Comparison of ENCODE assay signal across 23 cellular contexts in genomic region chr14:99509871-99510555, GRCh38. TPM values are rescaled to one million over a fixed set of nuclear protein-coding genes. Genes with fewer than 3 reads are reported as not detected.
DNase-seq lines count a peak whose midpoint lies in the region; ATAC-seq, FAIRE-seq and TF ChIP-seq lines count a peak whose summit lies in the region.
"Had no signal": no experiment of that assay in that cellular context is flagged by ENCODE, and none has a peak within 500 bp of the region (broad histone marks: within the 10 kb centered on the region; RNA-seq: fewer than 3 reads in every experiment).

No MANE protein-coding gene starts in this region.

- no peaks in the 10 kb centered on the region for H3K27me3 ChIP-seq in HepG2 (ENCODE audit: control insufficient read depth in 1 of 2, insufficient read depth in 2 of 2, low read length in 2 of 2)
- H3K27me3 ChIP-seq in right lobe of liver = no peaks in the 10 kb centered on the region
- H3K27me3 ChIP-seq in neuronal stem cell (ENCODE audit: control insufficient read depth in 3 of 3, insufficient read depth in 3 of 3, low read depth in 1 of 3, low read length in 3 of 3) = no peaks in the 10 kb centered on the region
- H3K27me3 ChIP-seq in body of pancreas = no peaks in the 10 kb centered on the region
- H3K27me3 ChIP-seq: foreskin keratinocyte, neutrophil, uterus had no signal

- H3K9ac ChIP-seq in HepG2 (ENCODE audit: insufficient read depth, low read depth, low read length) = no peak overlapping the region
- peak overlapping the region; percentile 40 for H3K9ac ChIP-seq in neuronal stem cell (ENCODE audit: low read depth, low read length, poor library complexity)

- 93% methylated on average over 13 of the region's 27 CpGs for whole genome bisulfite sequencing in HepG2 (ENCODE audit: low lambda C conversion rate)
- WGBS in right lobe of liver (ENCODE audit: insufficient coverage, low coverage, low lambda C conversion rate, missing lambda C conversion rate) = 100% methylated on average over 4 of the region's 27 CpGs
- no CpG with 5 or more reads among the region's 27 CpGs for WGBS in neuronal stem cell (ENCODE audit: extremely low coverage in 2 of 2, insufficient read length in 2 of 2, insufficient replicate concordance in 1 of 2), 2 donors
- 93 to 95% methylated on average over 18 to 19 of the region's 27 CpGs for WGBS in body of pancreas, 2 donors

- CTCF ChIA-PET in HepG2 (lab: Yijun Ruan, JAX; ENCODE audit: low intra/inter-chr PET ratio, low total read pairs) = no interaction called here

- H3K27ac ChIP-seq in HepG2 (ENCODE audit: extremely low read length, insufficient read depth, low read length) (no peak overlapping the region), right lobe of liver (no peak overlapping the region), neuronal stem cell (replicated peaks; ENCODE audit: low read length) (no peak overlapping the region), body of pancreas (no peak overlapping the region)
- H3K27ac ChIP-seq: foreskin keratinocyte, neutrophil had no signal

- in situ Hi-C loops in HepG2 (cut with HindIII; ENCODE audit: extremely low pct_ligation_motif_present, low pct_unique_long_range_greater_than_20kb) = no loop called here

- no peaks in the 10 kb centered on the region for H3K27me3 Mint-ChIP-seq in T-helper 17 cell
- H3K27me3 Mint-ChIP-seq: CD4-positive, alpha-beta memory T cell had no signal

- peaks cover 3% of the 10 kb centered on the region for H3K4me1 Mint-ChIP-seq in T-helper 17 cell
- H3K4me1 Mint-ChIP-seq: CD4-positive, alpha-beta memory T cell had no signal

- no peak overlapping the region for H3K18ac ChIP-seq in neuronal stem cell (ENCODE audit: low read length)

- H3K4ac ChIP-seq in neuronal stem cell (ENCODE audit: low read length) = no peak overlapping the region

- H4K91ac ChIP-seq in neuronal stem cell (ENCODE audit: low read depth, low read length, poor library complexity) = no peak overlapping the region

- H3K23ac ChIP-seq in neuronal stem cell (ENCODE audit: low read depth, low read length, poor library complexity) = no peak overlapping the region

- H3K14ac ChIP-seq in neuronal stem cell (ENCODE audit: low read length) = no peak overlapping the region

- H3K27ac Mint-ChIP-seq in T-helper 17 cell = peak overlapping the region; percentile 82
- H3K27ac Mint-ChIP-seq: activated CD8-positive, alpha-beta T cell treated with anti-CD3 and anti-CD28 coated beads, Interleukin-2, amount 10 ng/mL, durations not matched to agents 7 days and 5 days had no signal

- POLR2A ChIA-PET in HepG2 (lab: Yijun Ruan, JAX) = no interaction called here

- DNase-seq in HepG2 (ENCODE audit: low spot score) (no peak), right lobe of liver (no peak), T-helper 17 cell (no peak), neuronal stem cell (ENCODE audit: low spot score) (no peak), body of pancreas (no peak), SKM-1 (lab: John Stamatoyannopoulos, UW; ENCODE audit: unreplicated experiment) (no peak), NCI-H2171 (lab: John Stamatoyannopoulos, UW) (no peak)
- DNase-seq: activated CD8-positive, alpha-beta T cell treated with anti-CD3 and anti-CD28 coated beads, Interleukin-2, amount 10 ng/mL, durations not matched to agents 7 days and 5 days; DMS153; effector CD4-positive, alpha-beta T cell; GDM1; hippocampal formation; NCI-H1417; NCI-H2081 treated with DMSO at 0.1 percent for 48 hours; NCI-H510A; substantia nigra; T1000 had no signal

- H2BK120ac ChIP-seq in neuronal stem cell (ENCODE audit: low read depth, low read length) = no peak overlapping the region

- H3K4me1 ChIP-seq in HepG2 (ENCODE audit: insufficient read depth, low read length) = no peaks in the 10 kb centered on the region
- H3K4me1 ChIP-seq in right lobe of liver = peaks cover 0 to 10% (median 3%) of the 10 kb centered on the region in 4 donors
- no peaks in the 10 kb centered on the region for H3K4me1 ChIP-seq in neuronal stem cell (ENCODE audit: control insufficient read depth in 2 of 2, insufficient read depth in 1 of 2, low read depth in 1 of 2, low read length in 2 of 2)
- H3K4me1 ChIP-seq in body of pancreas = peaks cover 16% of the 10 kb centered on the region
- H3K4me1 ChIP-seq: foreskin keratinocyte, uterus had no signal

- H3K4me3 ChIP-seq in HepG2 (replicated peaks in 1 of 3; ENCODE audit: insufficient read depth in 1 of 3, low read depth in 2 of 3, low read length in 3 of 3) (no peak overlapping the region), right lobe of liver (no peak overlapping the region), neuronal stem cell (ENCODE audit: low read length in 2 of 2) (no peak overlapping the region), body of pancreas (no peak overlapping the region)
- H3K4me3 ChIP-seq: uterus had no signal

- no peak overlapping the region for H2AK5ac ChIP-seq in neuronal stem cell (ENCODE audit: low read depth, low read length)

- H3K79me2 ChIP-seq in HepG2 (ENCODE audit: insufficient read depth, low read length) = no peaks in the 10 kb centered on the region

- H3K4me3 Mint-ChIP-seq in T-helper 17 cell = no peak overlapping the region
- H3K4me3 Mint-ChIP-seq: activated CD8-positive, alpha-beta T cell treated with anti-CD3 and anti-CD28 coated beads, Interleukin-2, amount 10 ng/mL, durations not matched to agents 7 days and 5 days; CD4-positive, alpha-beta memory T cell had no signal

- peaks cover 4% of the 10 kb centered on the region for H3K36me3 Mint-ChIP-seq in T-helper 17 cell (ENCODE audit: low read depth)

- H3K79me1 ChIP-seq in neuronal stem cell (ENCODE audit: low read depth, low read length) = peaks cover 6% of the 10 kb centered on the region

- BruUV-seq in HepG2 (replicated peaks; lab: Mats Ljungman, UMichigan) = no TSS peak

- FAIRE-seq in HepG2 (lab: Jason Lieb, UNC) = no peak
- FAIRE-seq: islet of Langerhans had no signal

- no peak overlapping the region for H3K4me2 ChIP-seq in HepG2 (ENCODE audit: low read depth, low read length)
- H3K4me2 ChIP-seq in neuronal stem cell (ENCODE audit: insufficient read depth, low read length, poor library complexity, severe bottlenecking) = no peak overlapping the region

- no peak overlapping the region for H2AFZ ChIP-seq in HepG2 (ENCODE audit: low read length)
- no peak overlapping the region for H2AFZ ChIP-seq in neuronal stem cell (ENCODE audit: low read length)

- TF ChIP-seq EP300 in HepG2 (IDR thresholded peaks at IDR 0.05; ENCODE audit: low read depth in 2 of 2, low read length in 2 of 2) (no peak), HepG2 (CRISPR knock-in tag; IDR thresholded peaks at IDR 0.05; ENCODE audit: borderline replicate concordance) (no peak)

- intact Hi-C loops in HepG2 (cut with micrococcal nuclease; ENCODE audit: unreplicated experiment) (no loop called here), right lobe of liver (cut with DNase I) (no loop called here), body of pancreas (cut with DNase I) (no loop called here)

- no peak overlapping the region for H4K8ac ChIP-seq in neuronal stem cell (ENCODE audit: low read depth, low read length)

- H2BK12ac ChIP-seq in neuronal stem cell (ENCODE audit: low read length) = no peak overlapping the region

- no peak overlapping the region for H2BK5ac ChIP-seq in neuronal stem cell (ENCODE audit: low read length)

- TF ChIP-seq CTCF in HepG2 (CRISPR knock-in tag; IDR thresholded peaks at IDR 0.05) = no peak
- no peak for TF ChIP-seq CTCF in right lobe of liver (IDR thresholded peaks at IDR 0.05)
- no peak for TF ChIP-seq CTCF in body of pancreas (IDR thresholded peaks at IDR 0.05)

- H2BK15ac ChIP-seq in neuronal stem cell (ENCODE audit: low read length) = no peak overlapping the region

- peaks cover 10% of the 10 kb centered on the region; the same call in 1 of the 2 replicates for H4K20me1 ChIP-seq in HepG2 (ENCODE audit: insufficient read depth, low read length)

- no peaks in the 10 kb centered on the region for H3K9me3 ChIP-seq in HepG2 (ENCODE audit: low read length)
- no peaks in the 10 kb centered on the region for H3K9me3 ChIP-seq in right lobe of liver
- no peaks in the 10 kb centered on the region for H3K9me3 ChIP-seq in T-helper 17 cell (ENCODE audit: control insufficient read depth, low read length, poor library complexity, severe bottlenecking)
- H3K9me3 ChIP-seq in neuronal stem cell (replicated peaks in 1 of 2; ENCODE audit: control insufficient read depth in 2 of 2, insufficient read depth in 1 of 2, low read depth in 1 of 2, low read length in 2 of 2) = no peaks in the 10 kb centered on the region
- no peaks in the 10 kb centered on the region for H3K9me3 ChIP-seq in body of pancreas
- H3K9me3 ChIP-seq: neutrophil, uterus had no signal

- ATAC-seq in HepG2 = no peak; the same call in 1 of the 3 replicates
- ATAC-seq in right lobe of liver = no peak
- ATAC-seq in T-helper 17 cell = no peak
- no peak for ATAC-seq in body of pancreas
- ATAC-seq: activated naive CD4-positive, alpha-beta T cell treated with anti-CD3 and anti-CD28 coated beads, Interleukin-2, amount 50 U/mL, for 72 hours had no signal

- H3K36me3 ChIP-seq in HepG2 (replicated peaks in 1 of 2; ENCODE audit: control insufficient read depth in 1 of 2, insufficient read depth in 2 of 2, low read length in 2 of 2) = peaks cover 32 to 83% of the 10 kb centered on the region in 2 experiments; a peak in 4 of 5 replicates
- peaks cover 0 to 42% (median 9%) of the 10 kb centered on the region in 4 donors for H3K36me3 ChIP-seq in right lobe of liver
- H3K36me3 ChIP-seq in neuronal stem cell (replicated peaks in 1 of 2; ENCODE audit: control insufficient read depth in 2 of 2, insufficient read depth in 2 of 2, low read length in 2 of 2) = peaks cover 44 to 95% of the 10 kb centered on the region in 2 donors
- peaks cover 0 to 36% of the 10 kb centered on the region in 2 donors for H3K36me3 ChIP-seq in body of pancreas (replicated peaks in 1 of 2; ENCODE audit: insufficient read depth in 1 of 2, low read depth in 2 of 2)
- H3K36me3 ChIP-seq: uterus had no signal

- TF ChIP-seq POLR2A in HepG2 (IDR thresholded peaks at IDR 0.05; ENCODE audit: insufficient read depth in 1 of 2, low read depth in 2 of 2, low read length in 2 of 2) (no peak), right lobe of liver (IDR thresholded peaks at IDR 0.05) (no peak), body of pancreas (IDR thresholded peaks at IDR 0.05) (no peak)

- no peak for TF ChIP-seq RAD21 in HepG2 (CRISPR knock-in tag; IDR thresholded peaks at IDR 0.05)

RNA-seq across cellular contexts. Expression of gene CCNK, which starts 28.8 kb away (rescaled TPM):
- total RNA-seq in HepG2 (2016; rRNA removed; fragmentation: Illumina TruSeq; extraction: Trizol) = 9.7 and 16.5 TPM in 2 replicates
- 5.1 and 6.8 TPM in 2 replicates for total RNA-seq in HepG2 (2016; cell fraction: cytosol; rRNA removed; fragmentation: Illumina TruSeq; extraction: Trizol; ENCODE audit: low read depth)
- 10.3 and 17.3 TPM in 2 replicates for total RNA-seq in HepG2 (2016; cell fraction: insoluble cytoplasmic fraction; rRNA removed; fragmentation: Illumina TruSeq; extraction: Trizol)
- total RNA-seq in HepG2 (2016; cell fraction: membrane; rRNA removed; fragmentation: Illumina TruSeq; extraction: Trizol) = 17.8 and 18.8 TPM in 2 replicates
- 27.1 and 31.3 TPM in 2 replicates for total RNA-seq in HepG2 (2016; cell fraction: nucleus; rRNA removed; fragmentation: Illumina TruSeq; extraction: Trizol)
- polyA plus RNA-seq in HepG2 (2011; rRNA removed) = 4.9 and 14.0 TPM in 2 replicates
- polyA plus RNA-seq in HepG2 (2011; cell fraction: cytosol; rRNA removed) = 4.0 and 5.4 TPM in 2 replicates
- 10.8 and 10.9 TPM in 2 replicates for polyA plus RNA-seq in HepG2 (2011; cell fraction: nucleus; rRNA removed)
- 25.5 and 37.8 TPM in 2 replicates for polyA plus RNA-seq in HepG2 (2012)
- polyA plus RNA-seq in HepG2 (2016; cell fraction: cytosol; fragmentation: Illumina TruSeq; extraction: Trizol; ENCODE audit: low read depth) = 13.3 and 14.2 TPM in 2 replicates
- polyA plus RNA-seq in HepG2 (2016; cell fraction: insoluble cytoplasmic fraction; fragmentation: Illumina TruSeq; extraction: Trizol; ENCODE audit: low read depth) = 30.0 and 42.2 TPM in 2 replicates
- polyA plus RNA-seq in HepG2 (2016; cell fraction: membrane; fragmentation: Illumina TruSeq; extraction: Trizol; ENCODE audit: low read depth) = 26.4 and 33.9 TPM in 2 replicates
- polyA plus RNA-seq in HepG2 (2016; cell fraction: nucleus; fragmentation: Illumina TruSeq; extraction: Trizol; ENCODE audit: insufficient read depth, low read depth) = 35.3 and 41.4 TPM in 2 replicates
- polyA minus RNA-seq in HepG2 (2011; rRNA and poly(A)+ RNA removed; ENCODE audit: low replicate concordance) = 10.0 and 16.9 TPM in 2 replicates
- polyA minus RNA-seq in HepG2 (2011; cell fraction: cytosol; rRNA and poly(A)+ RNA removed) = 15.8 and 19.7 TPM in 2 replicates
- 40.8 and 43.4 TPM in 2 replicates for polyA minus RNA-seq in HepG2 (2011; cell fraction: nucleus; rRNA and poly(A)+ RNA removed)
- total RNA-seq in right lobe of liver = 10 to 100 TPM; 11.8 to 23.4 (median 15.4) TPM
- total RNA-seq in T-helper 17 cell = 100 to 1,000 TPM; 138 to 141 TPM
- polyA plus RNA-seq in neuronal stem cell (2013, experiment 1 of 2) = 65.7 TPM
- 63.4 TPM for polyA plus RNA-seq in neuronal stem cell (2013, experiment 2 of 2)
- total RNA-seq in body of pancreas = 1 to 10 TPM; 5.3 to 9.6 TPM

RNA-seq across cellular contexts. Expression of gene SETD3, which starts 29.4 kb away (rescaled TPM):
- total RNA-seq in HepG2 (2016; rRNA removed; fragmentation: Illumina TruSeq; extraction: Trizol) (67.1 and 71.2 TPM in 2 replicates), right lobe of liver (10 to 100 TPM; 24.7 to 42.0 (median 28.8) TPM), T-helper 17 cell (10 to 100 TPM; 38.2 to 47.6 TPM), body of pancreas (10 to 100 TPM; 34.6 to 39.4 TPM)
- 486 and 562 TPM in 2 replicates for total RNA-seq in HepG2 (2016; cell fraction: cytosol; rRNA removed; fragmentation: Illumina TruSeq; extraction: Trizol; ENCODE audit: low read depth)
- total RNA-seq in HepG2 (2016; cell fraction: insoluble cytoplasmic fraction; rRNA removed; fragmentation: Illumina TruSeq; extraction: Trizol) = 65.7 and 69.4 TPM in 2 replicates
- total RNA-seq in HepG2 (2016; cell fraction: membrane; rRNA removed; fragmentation: Illumina TruSeq; extraction: Trizol) = 174 and 189 TPM in 2 replicates
- total RNA-seq in HepG2 (2016; cell fraction: nucleus; rRNA removed; fragmentation: Illumina TruSeq; extraction: Trizol) = 32.6 and 38.0 TPM in 2 replicates
- 26.6 and 30.3 TPM in 2 replicates for polyA plus RNA-seq in HepG2 (2011; rRNA removed)
- polyA plus RNA-seq in HepG2 (2011; cell fraction: cytosol; rRNA removed) = 17.9 and 21.3 TPM in 2 replicates
- 9.0 and 9.6 TPM in 2 replicates for polyA plus RNA-seq in HepG2 (2011; cell fraction: nucleus; rRNA removed)
- polyA plus RNA-seq in HepG2 (2012) = 30.1 and 35.9 TPM in 2 replicates
- 31.4 and 32.0 TPM in 2 replicates for polyA plus RNA-seq in HepG2 (2016; cell fraction: cytosol; fragmentation: Illumina TruSeq; extraction: Trizol; ENCODE audit: low read depth)
- 60.4 and 64.7 TPM in 2 replicates for polyA plus RNA-seq in HepG2 (2016; cell fraction: insoluble cytoplasmic fraction; fragmentation: Illumina TruSeq; extraction: Trizol; ENCODE audit: low read depth)
- polyA plus RNA-seq in HepG2 (2016; cell fraction: membrane; fragmentation: Illumina TruSeq; extraction: Trizol; ENCODE audit: low read depth) = 47.6 and 54.1 TPM in 2 replicates
- 32.3 and 34.4 TPM in 2 replicates for polyA plus RNA-seq in HepG2 (2016; cell fraction: nucleus; fragmentation: Illumina TruSeq; extraction: Trizol; ENCODE audit: insufficient read depth, low read depth)
- 45.8 and 74.7 TPM in 2 replicates for polyA minus RNA-seq in HepG2 (2011; rRNA and poly(A)+ RNA removed; ENCODE audit: low replicate concordance)
- 54.3 and 55.8 TPM in 2 replicates for polyA minus RNA-seq in HepG2 (2011; cell fraction: cytosol; rRNA and poly(A)+ RNA removed)
- polyA minus RNA-seq in HepG2 (2011; cell fraction: nucleus; rRNA and poly(A)+ RNA removed) = 34.1 and 34.2 TPM in 2 replicates
- 31.6 TPM for polyA plus RNA-seq in neuronal stem cell (2013, experiment 1 of 2)
- polyA plus RNA-seq in neuronal stem cell (2013, experiment 2 of 2) = 33.6 TPM

Comparison
In these comparisons a context has a peak if more than half of its experiments do, and no peak if none do; other contexts are left out.
1. RNA of gene CCNK, which starts 28.8 kb away (total RNA-seq): 138 to 141 TPM in T-helper 17 cell; 11.8 to 23.4 TPM in right lobe of liver, 5.1 to 31.3 TPM in HepG2 and 5.3 to 9.6 TPM in body of pancreas; every median in the first group is over 4 times any median in the second.